Comparison of ENCODE assay signal across 17 cellular contexts in the genomic region with DNA sequence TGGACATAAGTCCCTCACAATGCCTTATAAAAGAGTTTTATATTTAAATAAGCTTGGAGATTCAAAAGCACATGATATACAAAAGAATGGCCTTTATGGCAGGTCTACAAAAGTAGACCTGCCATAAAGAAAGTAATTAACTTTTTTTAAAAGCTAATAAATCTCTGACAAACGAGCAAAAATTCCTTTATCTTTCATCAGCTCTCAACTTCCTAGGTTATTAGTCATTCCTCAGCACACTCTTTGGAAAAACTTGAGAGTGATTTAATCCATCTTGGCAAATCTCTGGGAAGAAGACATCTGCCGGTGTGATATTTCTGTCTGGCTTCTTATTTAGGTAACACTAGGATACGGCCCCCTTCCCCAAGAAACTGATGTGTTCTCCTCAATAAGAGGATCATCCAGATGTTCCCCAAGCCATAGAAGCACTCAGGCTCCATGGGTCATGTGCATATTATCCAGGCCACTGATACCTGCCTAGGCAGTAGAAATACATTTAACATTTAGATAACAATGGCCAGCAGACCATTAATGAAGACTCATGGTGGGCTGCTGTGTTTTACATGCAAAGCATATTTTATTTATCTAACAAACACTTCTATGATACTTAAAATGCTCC.
DNase-seq lines count a peak whose midpoint lies in the region; ATAC-seq, FAIRE-seq and TF ChIP-seq lines count a peak whose summit lies in the region.
"Had no signal": no experiment of that assay in that cellular context is flagged by ENCODE, and none has a peak within 500 bp of the region (broad histone marks: within the 10 kb centered on the region; RNA-seq: fewer than 3 reads in every experiment).

No MANE protein-coding gene starts in this region.

- peak; percentile 32 for DNase-seq in ELR (ENCODE audit: low read depth)
- DNase-seq in NCI-H82 treated with DMSO at 0.1 percent for 48 hours (lab: John Stamatoyannopoulos, UW; ENCODE audit: unreplicated experiment): peak; percentile 82
- peak; percentile 5 for DNase-seq in bronchial epithelial cell (ENCODE audit: low read depth)
- peak; percentile 85 for DNase-seq in kidney glomerular epithelial cell (lab: John Stamatoyannopoulos, UW)
- no peak for DNase-seq in UCSD-AML1 (lab: John Stamatoyannopoulos, UW; ENCODE audit: unreplicated experiment)
- no peak for DNase-seq in small intestine
- DNase-seq: activated CD4-positive, alpha-beta T cell treated with anti-CD3 and anti-CD28 coated beads, Interleukin-2, amount 50 U/mL, for 4 hours; caudate nucleus; EL; NCI-H1048; NCI-H2081; NCI-H526; ovary; stimulated activated CD4-positive, alpha-beta T cell treated with anti-CD3 and anti-CD28 coated beads, Interleukin-2, amount 100 ng/mL, for 48 hours had no signal

- 27 to 45% (median 31%) methylated on average over 3 of the region's 3 CpGs for WGBS in small intestine, 3 donors

- FAIRE-seq in bronchial epithelial cell (lab: Jason Lieb, UNC) (no peak), small intestine (lab: Jason Lieb, UNC) (no peak)
- FAIRE-seq: TTC549 had no signal

- ATAC-seq in GM21381 (IDR thresholded peaks at IDR 0.05; ENCODE audit: unreplicated experiment): no peak
- ATAC-seq in GM19397 (IDR thresholded peaks at IDR 0.05; ENCODE audit: unreplicated experiment): no peak

- H3K36me3 ChIP-seq in bronchial epithelial cell (ENCODE audit: control insufficient read depth, insufficient read depth, low read length) (no peaks in the 10 kb centered on the region), small intestine (ENCODE audit: control insufficient read depth in 2 of 2, insufficient read depth in 2 of 2, low read length in 2 of 2) (no peaks in the 10 kb centered on the region)
- H3K36me3 ChIP-seq: ovary had no signal

- TF ChIP-seq CTCF in bronchial epithelial cell (IDR thresholded peaks at IDR 0.05; ENCODE audit: insufficient read depth, low read length, severe bottlenecking): no peak

- H3K27me3 ChIP-seq in bronchial epithelial cell (ENCODE audit: control insufficient read depth, insufficient read depth, low read length) (no peaks in the 10 kb centered on the region), small intestine (ENCODE audit: control insufficient read depth in 2 of 2, insufficient read depth in 2 of 2, low read length in 2 of 2) (no peaks in the 10 kb centered on the region)
- H3K27me3 ChIP-seq: ovary had no signal

- no peaks in the 10 kb centered on the region for H3K4me1 ChIP-seq in small intestine (ENCODE audit: control insufficient read depth in 2 of 2, insufficient read depth in 1 of 2, low read depth in 1 of 2, low read length in 1 of 2)

- no peak overlapping the region for H3K27ac ChIP-seq in small intestine (ENCODE audit: low read depth in 1 of 2, low read length in 1 of 2)
- H3K27ac ChIP-seq: ovary had no signal

- H3K9me3 ChIP-seq in small intestine (ENCODE audit: control insufficient read depth, low read depth): no peaks in the 10 kb centered on the region
- H3K9me3 ChIP-seq: ovary had no signal

- H3K4me3 ChIP-seq in bronchial epithelial cell (ENCODE audit: low read depth, low read length) (no peak overlapping the region), small intestine (ENCODE audit: low read depth in 1 of 2, low read length in 2 of 2) (no peak overlapping the region)
- H3K4me3 ChIP-seq: ovary had no signal

Comparison
In these comparisons a context has a peak if more than half of its experiments do, and no peak if none do; other contexts are left out.
1. DNase-seq: peak in ELR (single experiment), NCI-H82 treated with DMSO at 0.1 percent for 48 hours (single experiment), bronchial epithelial cell (single experiment) and kidney glomerular epithelial cell (single experiment); none in UCSD-AML1 (single experiment) and small intestine (single experiment).